ENCODE assay signal across 1 cellular context in the genomic region with DNA sequence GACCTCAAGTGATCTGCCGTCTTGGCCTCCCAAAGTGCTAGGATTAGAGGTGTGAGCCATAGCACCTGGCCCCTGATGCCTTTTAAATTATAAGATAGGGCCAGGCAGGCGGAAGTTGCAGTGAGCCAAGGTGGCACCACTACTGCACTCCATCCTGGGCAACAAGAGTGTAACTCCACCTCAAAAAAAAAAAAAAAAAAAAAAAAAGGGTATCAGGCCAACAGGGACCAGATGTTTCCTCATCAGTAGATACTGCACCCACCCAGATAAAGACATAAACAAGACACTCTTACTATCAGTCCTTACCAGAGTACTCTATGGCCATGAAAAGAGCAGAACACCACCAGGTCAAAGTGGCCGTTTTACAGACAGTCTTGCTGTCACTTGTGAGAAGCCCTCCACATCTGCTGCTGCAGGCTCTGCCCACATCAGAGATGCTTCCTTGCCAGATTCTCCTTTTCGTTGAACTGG.
TF ChIP-seq lines count a peak whose summit lies in the region.

No MANE protein-coding gene starts in this region.

TF ChIP-seq in K562, 482 proteins besides CTCF, POLR2A, EP300 and RAD21 (continued from another document and continues in another):
- no peak for TF ChIP-seq SMC3 (conservative IDR thresholded peaks at IDR 0.05; ENCODE audit: insufficient read depth, low read depth, low read length)
- peak in 1 of 2 experiments; percentile 92 for TF ChIP-seq AFF1 (IDR thresholded peaks at IDR 0.05; ENCODE audit: low read depth in 1 of 2, partially characterized antibody in 2 of 2)
- no peak for TF ChIP-seq CHD7 (IDR thresholded peaks at IDR 0.05; ENCODE audit: low read depth, low read length)
- peak; percentile 42; the same call in 1 of the 2 replicates for TF ChIP-seq LARP7 (IDR thresholded peaks at IDR 0.05)
- no peak for TF ChIP-seq CCAR2 (IDR thresholded peaks at IDR 0.05; ENCODE audit: low read depth, low read length)
- TF ChIP-seq ZNF175 (CRISPR knock-in tag; IDR thresholded peaks at IDR 0.05; ENCODE audit: low read depth) = peak; percentile 87
- TF ChIP-seq, protein P1, sequence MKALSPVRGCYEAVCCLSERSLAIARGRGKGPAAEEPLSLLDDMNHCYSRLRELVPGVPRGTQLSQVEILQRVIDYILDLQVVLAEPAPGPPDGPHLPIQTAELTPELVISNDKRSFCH (CRISPR knock-in tag; IDR thresholded peaks at IDR 0.05) = no peak
- TF ChIP-seq, protein P1 (tag; IDR thresholded peaks at IDR 0.05) = peak; percentile 94
- 0 out of 2 replicates have a peak, but pooled peaks have one; percentile 53 for TF ChIP-seq GATAD2A (IDR thresholded peaks at IDR 0.05)
- TF ChIP-seq MTA1 (IDR thresholded peaks at IDR 0.05; ENCODE audit: borderline replicate concordance) = peak; percentile 85; the same call in 1 of the 2 replicates
- TF ChIP-seq C11orf30 (IDR thresholded peaks at IDR 0.05; ENCODE audit: low read depth) = no peak
- no peak for TF ChIP-seq KLF13 (tag; IDR thresholded peaks at IDR 0.05; ENCODE audit: borderline replicate concordance, low read depth)
- peak; percentile 98 for TF ChIP-seq SMAD4 (CRISPR knock-in tag; conservative IDR thresholded peaks at IDR 0.05)
- TF ChIP-seq SREBF1 (IDR thresholded peaks at IDR 0.05; ENCODE audit: borderline replicate concordance, low read depth, low read length) = no peak
- TF ChIP-seq KAT8 (IDR thresholded peaks at IDR 0.05; ENCODE audit: low read depth) = no peak
- TF ChIP-seq, protein P2, sequence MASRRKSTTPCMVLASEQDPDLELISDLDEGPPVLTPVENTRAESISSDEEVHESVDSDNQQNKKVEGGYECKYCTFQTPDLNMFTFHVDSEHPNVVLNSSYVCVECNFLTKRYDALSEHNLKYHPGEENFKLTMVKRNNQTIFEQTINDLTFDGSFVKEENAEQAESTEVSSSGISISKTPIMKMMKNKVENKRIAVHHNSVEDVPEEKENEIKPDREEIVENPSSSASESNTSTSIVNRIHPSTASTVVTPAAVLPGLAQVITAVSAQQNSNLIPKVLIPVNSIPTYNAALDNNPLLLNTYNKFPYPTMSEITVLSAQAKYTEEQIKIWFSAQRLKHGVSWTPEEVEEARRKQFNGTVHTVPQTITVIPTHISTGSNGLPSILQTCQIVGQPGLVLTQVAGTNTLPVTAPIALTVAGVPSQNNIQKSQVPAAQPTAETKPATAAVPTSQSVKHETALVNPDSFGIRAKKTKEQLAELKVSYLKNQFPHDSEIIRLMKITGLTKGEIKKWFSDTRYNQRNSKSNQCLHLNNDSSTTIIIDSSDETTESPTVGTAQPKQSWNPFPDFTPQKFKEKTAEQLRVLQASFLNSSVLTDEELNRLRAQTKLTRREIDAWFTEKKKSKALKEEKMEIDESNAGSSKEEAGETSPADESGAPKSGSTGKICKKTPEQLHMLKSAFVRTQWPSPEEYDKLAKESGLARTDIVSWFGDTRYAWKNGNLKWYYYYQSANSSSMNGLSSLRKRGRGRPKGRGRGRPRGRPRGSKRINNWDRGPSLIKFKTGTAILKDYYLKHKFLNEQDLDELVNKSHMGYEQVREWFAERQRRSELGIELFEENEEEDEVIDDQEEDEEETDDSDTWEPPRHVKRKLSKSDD (conservative IDR thresholded peaks at IDR 0.05; ENCODE audit: low read length) = no peak
- no peak for TF ChIP-seq PHB (CRISPR knock-in tag; IDR thresholded peaks at IDR 0.05)
- no peak for TF ChIP-seq HNRNPK (IDR thresholded peaks at IDR 0.05; ENCODE audit: low read depth, low read length, poor library complexity, severe bottlenecking)
- no peak for TF ChIP-seq POU5F1 (IDR thresholded peaks at IDR 0.05; ENCODE audit: borderline replicate concordance, low read depth, low read length, partially characterized antibody)
- TF ChIP-seq MTA3 (IDR thresholded peaks at IDR 0.05; ENCODE audit: borderline replicate concordance) = peak; percentile 95
- TF ChIP-seq ZNF311 (CRISPR knock-in tag; IDR thresholded peaks at IDR 0.05) = peak; percentile 69; the same call in 1 of the 2 replicates
- TF ChIP-seq COPS2 (conservative IDR thresholded peaks at IDR 0.05) = no peak
- peak; percentile 80; the same call in 1 of the 2 replicates for TF ChIP-seq MECOM (CRISPR knock-in tag; IDR thresholded peaks at IDR 0.05)
- TF ChIP-seq HMG20A (CRISPR knock-in tag; conservative IDR thresholded peaks at IDR 0.05) = no peak
- peak; percentile 93 for TF ChIP-seq KHSRP (IDR thresholded peaks at IDR 0.05)
- no peak for TF ChIP-seq SRSF9 (IDR thresholded peaks at IDR 0.05; ENCODE audit: borderline replicate concordance, low read depth, low read length)
- TF ChIP-seq MYC (IDR thresholded peaks at IDR 0.05; ENCODE audit: low read depth, low read length) = peak; percentile 53; the same call in 1 of the 2 replicates
- no peak for TF ChIP-seq MYC (CRISPR knock-in tag; IDR thresholded peaks at IDR 0.05; ENCODE audit: borderline replicate concordance, low read depth)
- no peak for TF ChIP-seq HIVEP1 (CRISPR knock-in tag; IDR thresholded peaks at IDR 0.05)
- peak; percentile 100 for TF ChIP-seq ZNF384 (IDR thresholded peaks at IDR 0.05; ENCODE audit: low read depth, low read length)
- TF ChIP-seq XRCC4 (IDR thresholded peaks at IDR 0.05; ENCODE audit: extremely low read depth, insufficient read depth, insufficient read length) = no peak
- no peak for TF ChIP-seq PURB (CRISPR knock-in tag; IDR thresholded peaks at IDR 0.05; ENCODE audit: low read depth)
- TF ChIP-seq, protein P3, sequence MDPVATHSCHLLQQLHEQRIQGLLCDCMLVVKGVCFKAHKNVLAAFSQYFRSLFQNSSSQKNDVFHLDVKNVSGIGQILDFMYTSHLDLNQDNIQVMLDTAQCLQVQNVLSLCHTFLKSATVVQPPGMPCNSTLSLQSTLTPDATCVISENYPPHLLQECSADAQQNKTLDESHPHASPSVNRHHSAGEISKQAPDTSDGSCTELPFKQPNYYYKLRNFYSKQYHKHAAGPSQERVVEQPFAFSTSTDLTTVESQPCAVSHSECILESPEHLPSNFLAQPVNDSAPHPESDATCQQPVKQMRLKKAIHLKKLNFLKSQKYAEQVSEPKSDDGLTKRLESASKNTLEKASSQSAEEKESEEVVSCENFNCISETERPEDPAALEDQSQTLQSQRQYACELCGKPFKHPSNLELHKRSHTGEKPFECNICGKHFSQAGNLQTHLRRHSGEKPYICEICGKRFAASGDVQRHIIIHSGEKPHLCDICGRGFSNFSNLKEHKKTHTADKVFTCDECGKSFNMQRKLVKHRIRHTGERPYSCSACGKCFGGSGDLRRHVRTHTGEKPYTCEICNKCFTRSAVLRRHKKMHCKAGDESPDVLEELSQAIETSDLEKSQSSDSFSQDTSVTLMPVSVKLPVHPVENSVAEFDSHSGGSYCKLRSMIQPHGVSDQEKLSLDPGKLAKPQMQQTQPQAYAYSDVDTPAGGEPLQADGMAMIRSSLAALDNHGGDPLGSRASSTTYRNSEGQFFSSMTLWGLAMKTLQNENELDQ (CRISPR knock-in tag; IDR thresholded peaks at IDR 0.05; ENCODE audit: borderline replicate concordance) = no peak
- peak; percentile 79 for TF ChIP-seq EHMT2 (IDR thresholded peaks at IDR 0.05)
- TF ChIP-seq MCM3 (IDR thresholded peaks at IDR 0.05) = no peak
- peak; percentile 64; the same call in 1 of the 2 replicates for TF ChIP-seq TARDBP (IDR thresholded peaks at IDR 0.05)
